In the genomic region with DNA sequence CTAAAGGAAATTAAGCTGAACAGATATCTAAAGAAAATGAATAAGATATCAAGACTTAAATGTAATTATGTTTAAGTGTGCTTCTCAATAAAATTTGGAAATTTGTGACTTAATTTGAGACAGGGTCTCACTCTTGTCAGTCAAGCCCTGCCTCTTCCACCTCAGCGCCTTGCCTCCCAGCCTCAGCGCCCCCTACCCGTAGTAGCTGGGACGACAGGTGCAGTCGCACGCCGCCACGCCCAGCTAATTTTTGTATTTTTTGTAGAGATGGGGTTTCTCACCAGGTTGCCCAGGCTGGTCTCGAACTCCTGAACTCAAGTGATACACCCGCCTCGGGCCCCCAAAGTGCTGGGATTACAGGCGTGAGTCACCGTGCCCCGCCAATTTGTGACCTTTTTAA, we compare ENCODE assay signal across 13 cellular contexts.
A peak's percentile ranks its signal among the peaks of the same experiment; 100 is the strongest.
DNase-seq lines count a peak whose midpoint lies in the region; TF ChIP-seq lines count a peak whose summit lies in the region.
"Had no signal": no experiment of that assay in that cellular context is flagged by ENCODE, and none has a peak within 500 bp of the region (broad histone marks: within the 10 kb centered on the region; RNA-seq: fewer than 3 reads in every experiment).

No MANE protein-coding gene starts in this region.

- H3F3A ChIP-seq in DOHH2 (ENCODE audit: control insufficient read depth, insufficient read depth) (no peaks in the 10 kb centered on the region), neural progenitor cell (ENCODE audit: low read depth) (peaks cover 6% of the 10 kb centered on the region)

- H3K36me3 ChIP-seq in DOHH2 (ENCODE audit: control insufficient read depth, low read length) (no peaks in the 10 kb centered on the region), neural progenitor cell (no peaks in the 10 kb centered on the region), mammary epithelial cell (ENCODE audit: insufficient read depth, low read length) (no peaks in the 10 kb centered on the region)
- H3K36me3 ChIP-seq: sigmoid colon had no signal

- H3K4me2 ChIP-seq in DOHH2 (ENCODE audit: low read length) (no peak overlapping the region), neural progenitor cell (no peak overlapping the region), mammary epithelial cell (ENCODE audit: insufficient read depth, low read depth, low read length) (no peak overlapping the region)

- no peak overlapping the region for H3K27ac Mint-ChIP-seq in neural progenitor cell
- no peak overlapping the region for H3K27ac Mint-ChIP-seq in activated naive CD4-positive, alpha-beta T cell treated with anti-CD3 and anti-CD28 coated beads, Interleukin-2, amount 10 ng/mL, durations not matched to agents 7 days and 5 days
- H3K27ac Mint-ChIP-seq: activated naive CD4-positive, alpha-beta T cell treated with anti-CD3 and anti-CD28 coated beads, Interleukin-2, amount 50 U/mL, for 24 hours had no signal

- no TSS peak for BruUV-seq in mammary epithelial cell (replicated peaks; lab: Mats Ljungman, UMichigan)

- H3K4me3 ChIP-seq in DOHH2 (ENCODE audit: low read length): no peak overlapping the region
- no peak overlapping the region for H3K4me3 ChIP-seq in HFF-Myc (replicated peaks; ENCODE audit: low read depth, low read length)
- H3K4me3 ChIP-seq in neural progenitor cell: no peak overlapping the region
- H3K4me3 ChIP-seq in mammary epithelial cell (replicated peaks in 1 of 3; ENCODE audit: insufficient read depth in 1 of 3, low read depth in 2 of 3, low read length in 3 of 3): no peak overlapping the region
- H3K4me3 ChIP-seq: sigmoid colon had no signal

- dilution Hi-C loops in mammary epithelial cell (cut with HindIII; ENCODE audit: low sequenced_read_pairs): no loop called here

- H2AFZ ChIP-seq in neural progenitor cell (replicated peaks): no peak overlapping the region
- no peak overlapping the region for H2AFZ ChIP-seq in mammary epithelial cell (ENCODE audit: low read depth, low read length)

- H3K27ac ChIP-seq in DOHH2 (ENCODE audit: low read depth, low read length) (no peak overlapping the region), neural progenitor cell (no peak overlapping the region), mammary epithelial cell (ENCODE audit: insufficient read depth, low read depth, low read length) (no peak overlapping the region)
- H3K27ac ChIP-seq: sigmoid colon had no signal

- H3K4me3 Mint-ChIP-seq in neural progenitor cell: no peak overlapping the region
- H3K4me3 Mint-ChIP-seq in activated naive CD4-positive, alpha-beta T cell treated with anti-CD3 and anti-CD28 coated beads, Interleukin-2, amount 10 ng/mL, durations not matched to agents 7 days and 5 days: no peak overlapping the region
- H3K4me3 Mint-ChIP-seq: activated naive CD4-positive, alpha-beta T cell treated with anti-CD3 and anti-CD28 coated beads, Interleukin-2, amount 50 U/mL, for 24 hours had no signal

- no peaks in the 10 kb centered on the region for H3K4me1 Mint-ChIP-seq in neural progenitor cell
- H3K4me1 Mint-ChIP-seq in activated naive CD4-positive, alpha-beta T cell treated with anti-CD3 and anti-CD28 coated beads, Interleukin-2, amount 10 ng/mL, durations not matched to agents 7 days and 5 days: no peaks in the 10 kb centered on the region
- H3K4me1 Mint-ChIP-seq: activated naive CD4-positive, alpha-beta T cell treated with anti-CD3 and anti-CD28 coated beads, Interleukin-2, amount 50 U/mL, for 24 hours had no signal

- H3K27me3 ChIP-seq in DOHH2 (ENCODE audit: control insufficient read depth, low read length) (peaks cover 13% of the 10 kb centered on the region), neural progenitor cell (no peaks in the 10 kb centered on the region), mammary epithelial cell (ENCODE audit: insufficient read depth, low read length) (no peaks in the 10 kb centered on the region)
- H3K27me3 ChIP-seq: sigmoid colon had no signal

- peak; percentile 56 for TF ChIP-seq CTCF in DOHH2 (IDR thresholded peaks at IDR 0.05; ENCODE audit: low read depth, low read length, poor library complexity, severe bottlenecking)
- peak; percentile 65 for TF ChIP-seq CTCF in HFF-Myc (IDR thresholded peaks at IDR 0.05; ENCODE audit: low read depth, low read length, missing control alignments)
- peak; percentile 84 for TF ChIP-seq CTCF in neural progenitor cell (IDR thresholded peaks at IDR 0.05)
- peak in 1 of 2 donors; percentile 26 for TF ChIP-seq CTCF in mammary epithelial cell (conservative IDR thresholded peaks at IDR 0.05 in 1 of 2, IDR thresholded peaks at IDR 0.05 in 1 of 2; ENCODE audit: extremely low read depth in 1 of 2, insufficient read depth in 1 of 2, low read depth in 1 of 2, low read length in 2 of 2)

- no peaks in the 10 kb centered on the region for H4K20me1 ChIP-seq in DOHH2 (ENCODE audit: control insufficient read depth, insufficient read depth, low read depth, low read length)
- H4K20me1 ChIP-seq in neural progenitor cell (ENCODE audit: low read depth): no peaks in the 10 kb centered on the region
- H4K20me1 ChIP-seq in mammary epithelial cell (ENCODE audit: insufficient read depth, low read length): no peaks in the 10 kb centered on the region

- 76% methylated on average over 14 of the region's 14 CpGs for WGBS in mammary epithelial cell (ENCODE audit: low coverage, missing lambda C conversion rate)

- H3K36me3 Mint-ChIP-seq in neural progenitor cell: no peaks in the 10 kb centered on the region
- H3K36me3 Mint-ChIP-seq in activated naive CD4-positive, alpha-beta T cell treated with anti-CD3 and anti-CD28 coated beads, Interleukin-2, amount 10 ng/mL, durations not matched to agents 7 days and 5 days: no peaks in the 10 kb centered on the region
- H3K36me3 Mint-ChIP-seq: activated naive CD4-positive, alpha-beta T cell treated with anti-CD3 and anti-CD28 coated beads, Interleukin-2, amount 50 U/mL, for 24 hours had no signal

- in situ Hi-C loops in mammary epithelial cell (cut with MboI; ENCODE audit: low sequenced_read_pairs in 2 of 2): no loop called here

- H3K9me3 ChIP-seq in DOHH2 (ENCODE audit: control insufficient read depth, insufficient read depth, low read length): no peaks in the 10 kb centered on the region
- H3K9me3 ChIP-seq in neural progenitor cell (ENCODE audit: low read depth): no peaks in the 10 kb centered on the region
- H3K9me3 ChIP-seq in mammary epithelial cell (replicated peaks; ENCODE audit: insufficient read depth, low read length): no peaks in the 10 kb centered on the region
- H3K9me3 ChIP-seq: sigmoid colon had no signal

- H3K9me2 ChIP-seq in DOHH2 (replicated peaks; ENCODE audit: control insufficient read depth, low read length): no peaks in the 10 kb centered on the region

- H3K9ac ChIP-seq in neural progenitor cell (no peak overlapping the region), mammary epithelial cell (ENCODE audit: insufficient read depth, low read length) (no peak overlapping the region)

- no peaks in the 10 kb centered on the region for H3K9me3 Mint-ChIP-seq in neural progenitor cell
- H3K9me3 Mint-ChIP-seq in activated naive CD4-positive, alpha-beta T cell treated with anti-CD3 and anti-CD28 coated beads, Interleukin-2, amount 10 ng/mL, durations not matched to agents 7 days and 5 days: no peaks in the 10 kb centered on the region
- H3K9me3 Mint-ChIP-seq: activated naive CD4-positive, alpha-beta T cell treated with anti-CD3 and anti-CD28 coated beads, Interleukin-2, amount 50 U/mL, for 24 hours had no signal

- intact Hi-C loops in mammary epithelial cell (cut with micrococcal nuclease): no loop called here

- CTCF ChIA-PET in mammary epithelial cell (lab: Charles Lee; ENCODE audit: low non-redundant PET): no interaction called here
- CTCF ChIA-PET in activated naive CD4-positive, alpha-beta T cell treated with anti-CD3 and anti-CD28 coated beads, Interleukin-2, amount 10 ng/mL, durations not matched to agents 7 days and 5 days (lab: Charles Lee): no interaction called here

- no peaks in the 10 kb centered on the region for H3K27me3 Mint-ChIP-seq in neural progenitor cell (ENCODE audit: insufficient read depth, low read depth)
- no peaks in the 10 kb centered on the region for H3K27me3 Mint-ChIP-seq in activated naive CD4-positive, alpha-beta T cell treated with anti-CD3 and anti-CD28 coated beads, Interleukin-2, amount 10 ng/mL, durations not matched to agents 7 days and 5 days

- no peaks in the 10 kb centered on the region for H3K4me1 ChIP-seq in DOHH2 (ENCODE audit: control insufficient read depth, low read length)
- H3K4me1 ChIP-seq in neural progenitor cell: peaks cover 7% of the 10 kb centered on the region
- H3K4me1 ChIP-seq in mammary epithelial cell (ENCODE audit: insufficient read depth, low read length): no peaks in the 10 kb centered on the region
- H3K4me1 ChIP-seq: sigmoid colon had no signal

- H3K79me2 ChIP-seq in DOHH2 (ENCODE audit: control insufficient read depth, low read length): no peaks in the 10 kb centered on the region
- H3K79me2 ChIP-seq in neural progenitor cell (ENCODE audit: low read depth): no peaks in the 10 kb centered on the region
- peaks cover 45% of the 10 kb centered on the region for H3K79me2 ChIP-seq in mammary epithelial cell (ENCODE audit: insufficient read depth, low read length)

- DNase-seq in HFF-Myc (ENCODE audit: extremely low read depth, low read depth): no peak
- peak; percentile 72 for DNase-seq in ecto neural progenitor cell (ENCODE audit: low spot score)
- peak; percentile 71 for DNase-seq in neural progenitor cell (ENCODE audit: low spot score)
- DNase-seq in mammary epithelial cell: no peak
- no peak for DNase-seq in activated naive CD4-positive, alpha-beta T cell treated with anti-CD3 and anti-CD28 coated beads, Interleukin-2, amount 10 ng/mL, durations not matched to agents 7 days and 5 days
- no peak for DNase-seq in SIG-M5 treated with dmso at 0.1 percent for 504 hours (lab: John Stamatoyannopoulos, UW; ENCODE audit: unreplicated experiment)
- DNase-seq: activated CD8-positive, alpha-beta memory T cell treated with anti-CD3 and anti-CD28 coated beads for 24 hours; COR-L47; GOT3; NCI-H1048; sigmoid colon had no signal

Comparison
In these comparisons a context has a peak if more than half of its experiments do, and no peak if none do; other contexts are left out.
1. DNase-seq: peak in ecto neural progenitor cell (single experiment) and neural progenitor cell (single experiment); none in HFF-Myc (single experiment), mammary epithelial cell (single experiment), activated naive CD4-positive, alpha-beta T cell treated with anti-CD3 and anti-CD28 coated beads, Interleukin-2, amount 10 ng/mL, durations not matched to agents 7 days and 5 days (single experiment) and SIG-M5 treated with dmso at 0.1 percent for 504 hours (single experiment).